25 cellular contexts compared by ENCODE assay signal in the genomic region with DNA sequence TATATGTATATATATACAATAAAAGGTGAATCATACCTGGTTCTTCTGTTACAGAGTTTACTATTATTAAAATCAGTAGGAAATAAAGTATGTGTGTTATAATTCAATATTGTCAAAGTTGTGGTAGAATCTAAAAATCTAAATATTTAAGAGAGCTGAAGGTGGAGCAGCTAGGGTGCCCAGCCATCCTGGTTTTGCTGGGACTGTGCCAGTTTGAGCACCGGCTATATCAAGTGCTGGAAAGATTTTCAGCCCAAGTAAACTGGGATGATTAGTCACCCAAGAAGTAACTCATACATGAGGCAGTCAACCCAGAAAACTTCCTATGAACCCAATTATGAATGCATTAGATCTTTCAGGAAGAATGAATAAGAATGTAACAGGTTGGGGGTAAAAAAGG. TPM values are rescaled to one million over a fixed set of nuclear protein-coding genes. Genes with fewer than 3 reads are reported as not detected.
"Had no signal": no experiment of that assay in that cellular context is flagged by ENCODE, and none has a peak within 500 bp of the region (broad histone marks: within the 10 kb centered on the region; RNA-seq: fewer than 3 reads in every experiment).

No MANE protein-coding gene starts in this region.

- H3K4me3 ChIP-seq: K562 had no signal

- DNase-seq: Kasumi-1, MM.1S, NCI-H1092 treated with DMSO at 0.1 percent for 48 hours, NCI-H1436, NCI-H187, NCI-H2029, NCI-H2081 treated with DMSO at 0.1 percent for 48 hours, NCI-H2171, NCI-H226, NCI-H446, NCI-H510A, NCI-H524 treated with DMSO at 0.1 percent for 48 hours, NCI-H69, NCI-H774, Right ventricle myocardium superior, SIG-M5, SK-N-SH, SW 1271 had no signal

- FAIRE-seq: K562 had no signal

- H3K27ac ChIP-seq: KMS-11 had no signal

- ATAC-seq: K562, Panc1 had no signal

- H3K9me3 ChIP-seq: SK-N-SH had no signal

RNA-seq across cellular contexts. Expression of a gene that starts 16.9 kb away (rescaled TPM):
- total RNA-seq: HT1080, K562, M059J, Right ventricle myocardium superior, RPMI7951, SK-MEL-5 had no signal

RNA-seq across cellular contexts. Expression of a gene that starts 21.9 kb away (rescaled TPM):
- total RNA-seq: HT1080, K562, M059J, Right ventricle myocardium superior, RPMI7951, SK-MEL-5 had no signal

RNA-seq across cellular contexts. Expression of a gene that starts 22.8 kb away (rescaled TPM):
- total RNA-seq: HT1080, K562, M059J, Right ventricle myocardium superior, RPMI7951, SK-MEL-5 had no signal

RNA-seq across cellular contexts. Expression of a gene that starts 27.1 kb away (rescaled TPM):
- total RNA-seq: HT1080, K562, M059J, Right ventricle myocardium superior, RPMI7951, SK-MEL-5 had no signal

RNA-seq across cellular contexts. Expression of a gene that starts 31.6 kb away (rescaled TPM):
- total RNA-seq: HT1080, K562, M059J, Right ventricle myocardium superior, RPMI7951, SK-MEL-5 had no signal
